In genomic region chr17:32475258-32475657, GRCh38 we compare ENCODE assay signal across 24 cellular contexts.
"Had no signal": no experiment of that assay in that cellular context is flagged by ENCODE, and none has a peak within 500 bp of the region (broad histone marks: within the 10 kb centered on the region; RNA-seq: fewer than 3 reads in every experiment).

No MANE protein-coding gene starts in this region.

- H3K4me1 ChIP-seq: adrenal gland, body of pancreas, colonic mucosa had no signal

- H3K9me3 Mint-ChIP-seq: activated CD4-positive, alpha-beta T cell treated with anti-CD3 and anti-CD28 coated beads, Interleukin-2, amount 10 ng/mL, durations not matched to agents 24 days and 14 days; activated CD8-positive, alpha-beta T cell treated with anti-CD3 and anti-CD28 coated beads for 36 hours; activated naive CD8-positive, alpha-beta T cell treated with anti-CD3 and anti-CD28 coated beads for 36 hours; activated naive CD8-positive, alpha-beta T cell treated with anti-CD3 and anti-CD28 coated beads, Interleukin-2, amount 50 U/mL, for 24 hours; activated T-cell treated with anti-CD3 and anti-CD28 coated beads, Interleukin-2, amount 50 U/mL, for 72 hours had no signal

- ATAC-seq: activated CD4-positive, alpha-beta T cell treated with anti-CD3 and anti-CD28 coated beads for 36 hours; activated CD8-positive, alpha-beta T cell treated with anti-CD3 and anti-CD28 coated beads for 36 hours; activated naive CD8-positive, alpha-beta T cell treated with anti-CD3 and anti-CD28 coated beads, Interleukin-2, amount 50 U/mL, for 24 hours; activated T-cell treated with anti-CD3 and anti-CD28 coated beads, Interleukin-2, amount 50 U/mL, for 72 hours; body of pancreas; esophagus mucosa had no signal

- H3K9me3 ChIP-seq: adrenal gland, body of pancreas, colonic mucosa had no signal

- H3K27ac Mint-ChIP-seq: activated CD4-positive, alpha-beta T cell treated with anti-CD3 and anti-CD28 coated beads for 36 hours; activated CD4-positive, alpha-beta T cell treated with anti-CD3 and anti-CD28 coated beads, Interleukin-2, amount 10 ng/mL, durations not matched to agents 24 days and 14 days; activated CD8-positive, alpha-beta T cell treated with anti-CD3 and anti-CD28 coated beads for 36 hours; activated naive CD8-positive, alpha-beta T cell treated with anti-CD3 and anti-CD28 coated beads for 36 hours; activated naive CD8-positive, alpha-beta T cell treated with anti-CD3 and anti-CD28 coated beads, Interleukin-2, amount 50 U/mL, for 24 hours; activated T-cell treated with anti-CD3 and anti-CD28 coated beads, Interleukin-2, amount 50 U/mL, for 72 hours had no signal

- H3K4me1 Mint-ChIP-seq: activated CD4-positive, alpha-beta T cell treated with anti-CD3 and anti-CD28 coated beads, Interleukin-2, amount 10 ng/mL, durations not matched to agents 24 days and 14 days; activated naive CD8-positive, alpha-beta T cell treated with anti-CD3 and anti-CD28 coated beads for 36 hours; activated naive CD8-positive, alpha-beta T cell treated with anti-CD3 and anti-CD28 coated beads, Interleukin-2, amount 50 U/mL, for 24 hours had no signal

- H3K4me3 ChIP-seq: adrenal gland, body of pancreas, colonic mucosa had no signal

- H3K27me3 Mint-ChIP-seq: activated CD4-positive, alpha-beta T cell treated with anti-CD3 and anti-CD28 coated beads for 36 hours; activated CD4-positive, alpha-beta T cell treated with anti-CD3 and anti-CD28 coated beads, Interleukin-2, amount 10 ng/mL, durations not matched to agents 24 days and 14 days; activated CD8-positive, alpha-beta T cell treated with anti-CD3 and anti-CD28 coated beads for 36 hours; activated naive CD8-positive, alpha-beta T cell treated with anti-CD3 and anti-CD28 coated beads for 36 hours; activated naive CD8-positive, alpha-beta T cell treated with anti-CD3 and anti-CD28 coated beads, Interleukin-2, amount 50 U/mL, for 24 hours had no signal

- H3K27me3 ChIP-seq: adrenal gland, body of pancreas, colonic mucosa had no signal

- DNase-seq: activated CD4-positive, alpha-beta T cell treated with anti-CD3 and anti-CD28 coated beads for 36 hours; activated CD4-positive, alpha-beta T cell treated with anti-CD3 and anti-CD28 coated beads, Interleukin-2, amount 10 ng/mL, durations not matched to agents 24 days and 14 days; activated CD4-positive, CD25-positive, alpha-beta regulatory T cell; activated CD4-positive, CD25-positive, alpha-beta regulatory T cell treated with anti-CD3 and anti-CD28 coated beads, Interleukin-2, amount 50 U/mL, for 72 hours; activated CD8-positive, alpha-beta memory T cell treated with anti-CD3 and anti-CD28 coated beads for 24 hours; activated CD8-positive, alpha-beta T cell treated with anti-CD3 and anti-CD28 coated beads for 36 hours; activated gamma-delta T cell; activated naive CD4-positive, alpha-beta T cell; activated naive CD4-positive, alpha-beta T cell treated with anti-CD3 and anti-CD28 coated beads, Interleukin-2, amount 50 U/mL, for 16 hours; activated naive CD8-positive, alpha-beta T cell treated with anti-CD3 and anti-CD28 coated beads for 36 hours; activated naive CD8-positive, alpha-beta T cell treated with anti-CD3 and anti-CD28 coated beads, Interleukin-2, amount 50 U/mL, for 24 hours; activated T-cell treated with anti-CD3 and anti-CD28 coated beads, Interleukin-2, amount 50 U/mL, for 72 hours; adrenal gland; amygdala; aorta; body of pancreas; caudate nucleus; colonic mucosa; effector CD8-positive, alpha-beta T cell; foreskin fibroblast; head of caudate nucleus; T-helper 1 cell; T-helper 2 cell had no signal

- H3K4me3 Mint-ChIP-seq: activated CD4-positive, alpha-beta T cell treated with anti-CD3 and anti-CD28 coated beads for 36 hours; activated CD4-positive, alpha-beta T cell treated with anti-CD3 and anti-CD28 coated beads, Interleukin-2, amount 10 ng/mL, durations not matched to agents 24 days and 14 days; activated CD8-positive, alpha-beta T cell treated with anti-CD3 and anti-CD28 coated beads for 36 hours; activated naive CD8-positive, alpha-beta T cell treated with anti-CD3 and anti-CD28 coated beads for 36 hours; activated naive CD8-positive, alpha-beta T cell treated with anti-CD3 and anti-CD28 coated beads, Interleukin-2, amount 50 U/mL, for 24 hours; activated T-cell treated with anti-CD3 and anti-CD28 coated beads, Interleukin-2, amount 50 U/mL, for 72 hours had no signal

- H3K27ac ChIP-seq: adrenal gland, body of pancreas, colonic mucosa had no signal
